7 cellular contexts compared by ENCODE assay signal in the genomic region with DNA sequence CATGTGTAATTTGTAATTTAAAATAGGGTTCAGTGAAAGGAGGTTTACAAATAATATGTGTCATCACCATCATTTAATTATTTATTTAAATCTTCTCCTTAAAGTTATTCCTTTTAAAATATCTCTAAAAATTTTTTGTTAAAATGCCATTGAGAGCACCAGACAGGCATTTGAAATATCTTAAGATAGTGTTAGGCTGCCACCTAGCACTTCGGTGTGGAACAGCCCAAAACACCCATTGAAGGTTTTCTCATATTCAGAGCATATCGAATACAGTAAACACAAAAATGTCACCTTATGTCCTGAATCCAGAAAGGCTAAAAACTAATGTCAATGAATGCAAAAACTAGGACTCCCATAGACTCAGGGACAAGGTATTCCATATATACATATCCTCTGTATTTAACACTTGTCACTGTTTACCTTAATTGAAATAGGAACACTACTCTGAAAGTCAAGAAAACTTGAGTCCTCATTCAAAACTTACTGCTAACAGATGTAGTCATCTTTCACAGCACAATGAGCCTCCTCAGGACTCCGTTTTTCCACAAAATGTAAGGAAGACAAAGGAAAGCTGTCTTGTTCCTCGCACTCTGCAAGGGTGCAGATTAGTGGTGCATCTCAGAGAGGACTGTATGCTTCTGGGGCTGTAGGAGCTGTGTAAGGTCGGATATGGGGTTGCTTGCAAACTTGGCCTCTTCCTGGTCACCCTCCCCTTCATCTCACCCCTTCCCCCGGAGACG.
DNase-seq lines count a peak whose midpoint lies in the region; ATAC-seq and TF ChIP-seq lines count a peak whose summit lies in the region.

No MANE protein-coding gene starts in this region.

- peak; percentile 50 for DNase-seq in EL
- DNase-seq in NCI-H1048 (lab: John Stamatoyannopoulos, UW) = peak; percentile 15
- peak; percentile 20 for DNase-seq in WERI-Rb-1
- DNase-seq in hippocampal formation (lab: John Stamatoyannopoulos, UW) = peak; percentile 8 to 51
- DNase-seq in superior temporal gyrus (ENCODE audit: extremely low spot score) = peak; percentile 79
- no peak for DNase-seq in stimulated activated CD4-positive, alpha-beta T cell treated with anti-CD3 and anti-CD28 coated beads, Interleukin-4, amount 100 ng/mL, for 1 hour

- no peaks in the 10 kb centered on the region for H3K9me3 ChIP-seq in WERI-Rb-1 (ENCODE audit: severe bottlenecking)

- no peak overlapping the region for H3K4me3 ChIP-seq in WERI-Rb-1 (ENCODE audit: low read depth, low read length)

- no peak overlapping the region for H3K27ac ChIP-seq in WERI-Rb-1

- TF ChIP-seq CTCF in WERI-Rb-1 (IDR thresholded peaks at IDR 0.05; ENCODE audit: low read depth, low read length) = peak; percentile 61; the same call in 1 of the 2 replicates

- H3K27me3 ChIP-seq in WERI-Rb-1 (ENCODE audit: insufficient read depth, low read depth, severe bottlenecking) = no peaks in the 10 kb centered on the region

- peak; percentile 76 for ATAC-seq in GM21529 (IDR thresholded peaks at IDR 0.05; ENCODE audit: unreplicated experiment)

- H3K36me3 ChIP-seq in WERI-Rb-1 = no peaks in the 10 kb centered on the region
